1 cellular context compared by ENCODE assay signal in genomic region chr14:74967618-74968017, GRCh38.
TF ChIP-seq lines count a peak whose summit lies in the region.

No MANE protein-coding gene starts in this region.

TF ChIP-seq in K562, 482 proteins besides CTCF, POLR2A, EP300 and RAD21:
- 0 out of 2 replicates have a peak, but pooled peaks have one; percentile 17 for TF ChIP-seq MGA (IDR thresholded peaks at IDR 0.05)
- TF ChIP-seq RHOXF2B (CRISPR knock-in tag; conservative IDR thresholded peaks at IDR 0.05): no peak
- TF ChIP-seq CHD2 (IDR thresholded peaks at IDR 0.05; ENCODE audit: low read depth, low read length): peak; percentile 86
